Comparison of ENCODE assay signal across 8 cellular contexts in the genomic region with DNA sequence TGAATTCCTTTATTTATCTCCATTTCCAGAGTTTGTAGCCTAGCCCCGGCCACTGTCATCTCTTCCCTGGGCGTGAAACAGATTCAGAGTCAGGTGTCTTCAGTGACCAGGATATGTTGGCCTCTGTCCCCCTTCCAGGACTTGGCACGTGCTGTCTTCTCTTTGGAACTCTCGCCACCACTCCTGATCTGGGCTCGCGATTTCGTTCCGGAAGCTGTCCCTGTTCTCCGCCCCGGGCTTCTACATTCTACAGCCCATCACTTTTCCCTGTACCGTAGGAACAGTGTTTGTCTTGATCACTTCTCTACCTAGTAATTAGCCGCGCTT. TPM values are rescaled to one million over a fixed set of nuclear protein-coding genes. Genes with fewer than 3 reads are reported as not detected.
DNase-seq lines count a peak whose midpoint lies in the region; ATAC-seq and TF ChIP-seq lines count a peak whose summit lies in the region.

No MANE protein-coding gene starts in this region.

- H3K36me3 Mint-ChIP-seq in mesothelial cell of epicardium = peaks cover 1% of the 10 kb centered on the region

- peak overlapping the region; percentile 99 for H3K27ac Mint-ChIP-seq in mesothelial cell of epicardium

- H3F3A ChIP-seq in PC-3 (ENCODE audit: low read length, unreplicated experiment) = no peaks in the 10 kb centered on the region

- CTCF ChIA-PET in A673 (lab: Charles Lee) = interaction anchor here (1.5 kb wide), 1 partner anchor 81 kb away, joined by 9 read pairs; no protein-coding TSS in a partner anchor
- CTCF ChIA-PET in PC-3 (lab: Charles Lee) = interaction anchor here (1.5 kb wide), 2 partner anchors 47 to 81 kb away, joined by 4 to 30 read pairs; no protein-coding TSS in a partner anchor

- peak overlapping the region; percentile 92 for H3K4me3 Mint-ChIP-seq in mesothelial cell of epicardium

- peak overlapping the region; percentile 70 for H3K4me3 ChIP-seq in A673 (ENCODE audit: low read depth, low read length, poor library complexity, severe bottlenecking)
- H3K4me3 ChIP-seq in GM06990 (replicated peaks; ENCODE audit: low read depth, low read length) = peak overlapping the region; percentile 90
- H3K4me3 ChIP-seq in PC-3 (ENCODE audit: low read length) = peak overlapping the region; percentile 76

- TF ChIP-seq CTCF in A673 (conservative IDR thresholded peaks at IDR 0.05; ENCODE audit: low read depth, low read length) = no peak
- no peak for TF ChIP-seq CTCF in GM06990 (IDR thresholded peaks at IDR 0.05; ENCODE audit: insufficient read depth, low read length, poor library complexity, severe bottlenecking)
- TF ChIP-seq CTCF in PC-3 (conservative IDR thresholded peaks at IDR 0.05; ENCODE audit: low read depth, low read length) = no peak
- no peak for TF ChIP-seq CTCF in mesothelial cell of epicardium (IDR thresholded peaks at IDR 0.05; ENCODE audit: unreplicated experiment)

- ATAC-seq in PC-3 (peak; percentile 23), HG03159 (IDR thresholded peaks at IDR 0.05; ENCODE audit: unreplicated experiment) (no peak), HG03045 (IDR thresholded peaks at IDR 0.05; ENCODE audit: unreplicated experiment) (no peak)

- intact Hi-C loops in A673 (cut with micrococcal nuclease; ENCODE audit: unreplicated experiment) (loop anchor here (2.0 kb wide), 1 partner anchor 78 kb away; a partner anchor contains a TSS), PC-3 (cut with micrococcal nuclease) (loop anchor here (1.0 to 2.0 kb wide), 2 partner anchors 48 to 81 kb away; no protein-coding TSS in a partner anchor)

- peak overlapping the region; percentile 89 for H3K9ac ChIP-seq in PC-3 (ENCODE audit: low read length)

- H3K9me3 Mint-ChIP-seq in mesothelial cell of epicardium = no peaks in the 10 kb centered on the region

- no peaks in the 10 kb centered on the region for H4K20me1 ChIP-seq in PC-3 (ENCODE audit: low read length)

- H3K79me2 ChIP-seq in PC-3 (ENCODE audit: low read length) = peaks cover 22% of the 10 kb centered on the region

- no peaks in the 10 kb centered on the region for H3K27me3 ChIP-seq in A673 (replicated peaks; ENCODE audit: insufficient read depth, low read depth, low read length, poor library complexity)
- no peaks in the 10 kb centered on the region for H3K27me3 ChIP-seq in GM06990 (replicated peaks; ENCODE audit: control insufficient read depth, insufficient read depth, low read length)
- no peaks in the 10 kb centered on the region for H3K27me3 ChIP-seq in PC-3 (ENCODE audit: low read length)

- no TSS peak for BruUV-seq in A673 (replicated peaks; lab: Mats Ljungman, UMichigan)
- BruUV-seq in PC-3 (replicated peaks; lab: Mats Ljungman, UMichigan) = no TSS peak

- peak overlapping the region; percentile 80 for H2AFZ ChIP-seq in PC-3 (ENCODE audit: low read length)

- POLR2A ChIA-PET in A673 (lab: Charles Lee; ENCODE audit: low non-redundant PET) = interaction anchor here (0.9 kb wide), 1 partner anchor 79 kb away, joined by 3 read pairs; a partner anchor contains a TSS
- POLR2A ChIA-PET in PC-3 (lab: Charles Lee; ENCODE audit: unreplicated experiment) = interaction anchor here (0.7 kb wide), 1 partner anchor 11 kb away, joined by 3 read pairs; no protein-coding TSS in a partner anchor

- H3K27ac ChIP-seq in A673 (ENCODE audit: low read depth, low read length, poor library complexity, severe bottlenecking) (peak overlapping the region; percentile 87), PC-3 (ENCODE audit: low read length) (peak overlapping the region; percentile 67)

- peak overlapping the region; percentile 90 for H3K4me2 ChIP-seq in PC-3 (ENCODE audit: low read length)

- H3K9me3 ChIP-seq in A673 (ENCODE audit: low read depth, low read length, poor library complexity, severe bottlenecking) (no peaks in the 10 kb centered on the region), PC-3 (ENCODE audit: low read length) (no peaks in the 10 kb centered on the region)

- no peaks in the 10 kb centered on the region for H3K27me3 Mint-ChIP-seq in mesothelial cell of epicardium (ENCODE audit: low read depth)

- no peaks in the 10 kb centered on the region for H3K9me2 ChIP-seq in PC-3 (replicated peaks; ENCODE audit: low read length)

- H3K36me3 ChIP-seq in A673 (ENCODE audit: insufficient read depth, low read length, poor library complexity, severe bottlenecking) (peaks cover 4% of the 10 kb centered on the region), GM06990 (ENCODE audit: control insufficient read depth, insufficient read depth, low read length) (no peaks in the 10 kb centered on the region), PC-3 (ENCODE audit: low read depth, low read length) (peaks cover 4% of the 10 kb centered on the region; the same call in 1 of the 2 replicates)

- H3K4me1 ChIP-seq in A673 (ENCODE audit: insufficient read depth, low read length, poor library complexity, severe bottlenecking) = peaks cover 8% of the 10 kb centered on the region
- peaks cover 17% of the 10 kb centered on the region for H3K4me1 ChIP-seq in PC-3 (ENCODE audit: insufficient read depth, low read length)

- DNase-seq in A673 (ENCODE audit: low spot score) = peak; percentile 43
- DNase-seq in GM06990 (ENCODE audit: extremely low read depth, insufficient read length) = no peak
- DNase-seq in PC-3 = peak; percentile 38
- DNase-seq in dedifferentiated amniotic fluid mesenchymal stem cell (ENCODE audit: extremely low spot score) = peak; percentile 23
- DNase-seq in mesothelial cell of epicardium (ENCODE audit: low spot score in 2 of 2, unreplicated experiment in 2 of 2) = no peak
- no peak for DNase-seq in T1000 (lab: John Stamatoyannopoulos, UW)

- peaks cover 42% of the 10 kb centered on the region for H3K4me1 Mint-ChIP-seq in mesothelial cell of epicardium

RNA-seq across cellular contexts. Expression of a gene that starts 0.7 kb away (rescaled TPM):
- total RNA-seq in A673 (2021) (53.5 and 63.1 TPM in 2 replicates), PC-3 (2014; rRNA removed) (82.0 and 95.9 TPM in 2 replicates), mesothelial cell of epicardium (51.1 to 54.8 TPM (median 51.9 TPM) in 3 replicates)

RNA-seq across cellular contexts. Expression of a gene that starts 0.8 kb away (rescaled TPM):
- total RNA-seq in A673 (2021) (0.34 and 1.1 TPM in 2 replicates), PC-3 (2014; rRNA removed) (0.04 TPM in 1 of 2 replicates, not detected in the other), mesothelial cell of epicardium (0.73 to 1.8 TPM (median 1.3 TPM) in 3 replicates)

Comparison
In these comparisons a context has a peak if more than half of its experiments do, and no peak if none do; other contexts are left out.
1. DNase-seq: peak in A673 (single experiment), PC-3 (single experiment) and dedifferentiated amniotic fluid mesenchymal stem cell (single experiment); none in GM06990 (single experiment), mesothelial cell of epicardium (0 of 2) and T1000 (single experiment).
2. Peak in every context shown above with its lines, with median percentiles within 50 percentile points of each other: H3K4me3 ChIP-seq.